22 cellular contexts compared by ENCODE assay signal in genomic region chr9:137319434-137319975, GRCh38. TPM values are rescaled to one million over a fixed set of nuclear protein-coding genes. Genes with fewer than 3 reads are reported as not detected.
DNase-seq lines count a peak whose midpoint lies in the region; ATAC-seq, FAIRE-seq and TF ChIP-seq lines count a peak whose summit lies in the region.
"Had no signal": no experiment of that assay in that cellular context is flagged by ENCODE, and none has a peak within 500 bp of the region (broad histone marks: within the 10 kb centered on the region; RNA-seq: fewer than 3 reads in every experiment).

No MANE protein-coding gene starts in this region.

- 0 out of 2 replicates have a peak overlapping the region, but pooled peaks have one; percentile 68 for H3K4me2 ChIP-seq in OCI-LY7 (ENCODE audit: low read length)

- no peak overlapping the region for H3K27ac ChIP-seq in OCI-LY7 (ENCODE audit: low read depth, low read length, poor library complexity, severe bottlenecking)
- H3K27ac ChIP-seq in kidney (ENCODE audit: low read depth in 2 of 2, low read length in 2 of 2): no peak overlapping the region
- H3K27ac ChIP-seq: colonic mucosa had no signal

- BruUV-seq in OCI-LY7 (replicated peaks; lab: Mats Ljungman, UMichigan): no TSS peak

- H3K4me1 ChIP-seq in OCI-LY7 (ENCODE audit: insufficient read depth, low read length, poor library complexity, severe bottlenecking) (peaks cover 41% of the 10 kb centered on the region), kidney (ENCODE audit: control insufficient read depth in 1 of 2, insufficient read depth in 1 of 2, low read depth in 1 of 2, low read length in 2 of 2) (peaks cover 0 to 7% of the 10 kb centered on the region in 2 donors)

- H4K20me1 ChIP-seq in OCI-LY7 (ENCODE audit: insufficient read depth, low read length): no peaks in the 10 kb centered on the region

- no peaks in the 10 kb centered on the region for H3K9me3 ChIP-seq in OCI-LY7 (ENCODE audit: low read length)
- H3K9me3 ChIP-seq in kidney (ENCODE audit: control insufficient read depth in 1 of 2, low read length in 2 of 2): no peaks in the 10 kb centered on the region
- H3K9me3 ChIP-seq: colonic mucosa, right lobe of liver had no signal

- H3K4me3 ChIP-seq in OCI-LY7 (ENCODE audit: low read depth, low read length, poor library complexity, severe bottlenecking): no peak overlapping the region
- no peak overlapping the region for H3K4me3 ChIP-seq in kidney (ENCODE audit: low read length in 2 of 2)
- H3K4me3 ChIP-seq: colonic mucosa, right lobe of liver had no signal

- H3K79me2 ChIP-seq in OCI-LY7 (ENCODE audit: insufficient read depth, low read depth, low read length): no peaks in the 10 kb centered on the region

- intact Hi-C loops in left cardiac atrium (cut with DNase I) (no loop called here), Right ventricle myocardium inferior (cut with DNase I) (no loop called here), OCI-LY7 (cut with micrococcal nuclease; ENCODE audit: unreplicated experiment) (no loop called here), kidney (cut with DNase I) (no loop called here)

- ATAC-seq in left cardiac atrium (no peak), Right ventricle myocardium inferior (no peak), HG03342 (IDR thresholded peaks at IDR 0.05; ENCODE audit: unreplicated experiment) (no peak)
- ATAC-seq: activated naive CD4-positive, alpha-beta T cell treated with anti-CD3 and anti-CD28 coated beads, Interleukin-2, amount 50 U/mL, for 72 hours; left colon had no signal

- no peaks in the 10 kb centered on the region for H3K36me3 ChIP-seq in OCI-LY7 (ENCODE audit: insufficient read depth, low read length)
- H3K36me3 ChIP-seq in kidney (ENCODE audit: control insufficient read depth in 1 of 2, insufficient read depth in 2 of 2, low read length in 2 of 2): no peaks in the 10 kb centered on the region
- H3K36me3 ChIP-seq: colonic mucosa, right lobe of liver had no signal

- TF ChIP-seq CTCF in OCI-LY7 (conservative IDR thresholded peaks at IDR 0.05; ENCODE audit: low read length) (no peak), kidney (IDR thresholded peaks at IDR 0.05; ENCODE audit: borderline replicate concordance, extremely low read depth, insufficient read depth) (no peak)

- POLR2A ChIA-PET in OCI-LY7 (lab: Charles Lee): no interaction called here

- H3K9ac ChIP-seq in kidney (ENCODE audit: low read length in 2 of 2): no peak overlapping the region

- CTCF ChIA-PET in OCI-LY7 (lab: Charles Lee; ENCODE audit: unreplicated experiment): no interaction called here

- H3K9me2 ChIP-seq in OCI-LY7 (ENCODE audit: insufficient read depth, low read length): no peaks in the 10 kb centered on the region

- no peak overlapping the region for H2AFZ ChIP-seq in OCI-LY7 (ENCODE audit: low read length)

- no peak for FAIRE-seq in kidney (lab: Jason Lieb, UNC)
- no peak for FAIRE-seq in urothelium cell line (lab: Jason Lieb, UNC)
- FAIRE-seq: GM19239, RCC 7860 had no signal

- DNase-seq in left cardiac atrium (peak; percentile 19), Right ventricle myocardium inferior (ENCODE audit: missing footprints) (no peak), OCI-LY7 (ENCODE audit: low spot score) (no peak), kidney (peak; percentile 73), urothelium cell line (ENCODE audit: low spot score) (peak; percentile 2), NCI-H2227 (lab: John Stamatoyannopoulos, UW; ENCODE audit: unreplicated experiment) (no peak), HCEC 1CT (no peak)
- DNase-seq: activated CD4-positive, alpha-beta T cell treated with anti-CD3 and anti-CD28 coated beads, Interleukin-2, amount 10 ng/mL, durations not matched to agents 7 days and 5 days; colonic mucosa; COR-L47; EL; foreskin melanocyte; left colon; NCI-H1436 treated with DMSO at 0.1 percent for 48 hours; NCI-H2171 treated with DMSO at 0.1 percent for 48 hours; NCI-H82; stimulated activated CD4-positive, alpha-beta T cell treated with anti-CD3 and anti-CD28 coated beads, Interleukin-1b, Interleukin-23, amount 100 ng/mL, for 48 hours had no signal

RNA-seq across cellular contexts. Expression of gene NRARP, which starts 17.4 kb away (rescaled TPM):
- total RNA-seq in left cardiac atrium (10 to 100 TPM in 1 of 2 donors, 1 to 10 TPM in 1; 4.9 to 11.5 TPM), Right ventricle myocardium inferior (4.7 TPM), OCI-LY7 (2022) (6.4 and 8.9 TPM in 2 replicates), kidney (4.7 TPM)
- total RNA-seq in OCI-LY7 (2014; rRNA removed; shearing (Covaris generic)): 6.9 TPM in 2 replicates
- 1.7 TPM for polyA plus RNA-seq in kidney (ENCODE audit: insufficient read depth, low read depth, low replicate concordance)

RNA-seq across cellular contexts. Expression of gene TOR4A, which starts 42.0 kb away (rescaled TPM):
- total RNA-seq in left cardiac atrium: 1 to 10 TPM; 6.2 to 9.4 TPM
- total RNA-seq in Right ventricle myocardium inferior: 16.5 TPM
- total RNA-seq in OCI-LY7 (2014; rRNA removed; shearing (Covaris generic)): 11.6 and 11.7 TPM in 2 replicates
- 19.7 and 22.3 TPM in 2 replicates for total RNA-seq in OCI-LY7 (2022)
- 23.8 TPM for total RNA-seq in kidney
- 4.9 TPM for polyA plus RNA-seq in kidney (ENCODE audit: insufficient read depth, low read depth, low replicate concordance)

Comparison
In these comparisons a context has a peak if more than half of its experiments do, and no peak if none do; other contexts are left out.
1. DNase-seq: peak in left cardiac atrium (single experiment), kidney (single experiment) and urothelium cell line (single experiment); none in Right ventricle myocardium inferior (single experiment), OCI-LY7 (single experiment), NCI-H2227 (single experiment) and HCEC 1CT (single experiment).